ENCODE assay signal across 1 cellular context in genomic region chr4:2817136-2817535, GRCh38.
TF ChIP-seq lines count a peak whose summit lies in the region.

No MANE protein-coding gene starts in this region.

TF ChIP-seq in H1, 55 proteins besides CTCF, POLR2A, EP300 and RAD21:
- TF ChIP-seq KDM5A (IDR thresholded peaks at IDR 0.05; ENCODE audit: low read length) (no peak), POLR2AphosphoS5 (IDR thresholded peaks at IDR 0.05; ENCODE audit: low read depth, low read length) (no peak), MAFK (IDR thresholded peaks at IDR 0.05; ENCODE audit: low read depth, low read length) (no peak), TEAD4 (IDR thresholded peaks at IDR 0.05; ENCODE audit: low read depth, low read length) (no peak), CHD7 (IDR thresholded peaks at IDR 0.05; ENCODE audit: insufficient replicate concordance, low read length) (no peak), BACH1 (IDR thresholded peaks at IDR 0.05; ENCODE audit: low read length) (no peak), CEBPB (IDR thresholded peaks at IDR 0.05; ENCODE audit: low read depth, low read length) (no peak), SP2 (IDR thresholded peaks at IDR 0.05; ENCODE audit: low read length) (no peak), CBX5 (IDR thresholded peaks at IDR 0.05; ENCODE audit: low read depth, low read length) (no peak), RBBP5 (IDR thresholded peaks at IDR 0.05; ENCODE audit: borderline replicate concordance, low read depth, low read length) (no peak)
